ENCODE assay signal across 9 cellular contexts in the genomic region with DNA sequence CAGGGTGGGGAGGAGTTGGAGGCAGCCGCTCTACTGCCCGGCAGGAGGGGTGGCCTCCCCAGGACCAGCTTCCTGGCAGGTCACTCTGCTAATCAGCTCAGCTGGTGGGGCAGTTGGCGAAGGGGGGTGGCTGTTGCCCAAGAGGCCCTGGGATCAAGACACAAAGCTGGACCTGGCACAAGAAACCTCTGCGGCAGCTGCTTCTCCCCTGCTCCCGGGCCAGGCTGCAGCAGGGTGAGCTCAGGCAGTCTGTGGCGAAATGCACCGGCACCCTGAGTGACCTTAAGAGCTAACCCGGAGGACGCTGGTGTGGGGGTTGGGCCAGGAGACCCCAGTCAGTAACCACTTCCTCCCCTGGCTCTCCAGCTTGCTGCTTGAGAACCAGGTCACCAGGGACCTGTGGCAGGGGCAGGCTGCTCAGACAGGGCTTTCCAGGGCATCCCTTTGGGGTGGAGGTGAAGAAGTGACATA.
A peak's percentile ranks its signal among the peaks of the same experiment; 100 is the strongest.
DNase-seq lines count a peak whose midpoint lies in the region; ATAC-seq lines count a peak whose summit lies in the region.
"Had no signal": no experiment of that assay in that cellular context is flagged by ENCODE, and none has a peak within 500 bp of the region (broad histone marks: within the 10 kb centered on the region; RNA-seq: fewer than 3 reads in every experiment).

No MANE protein-coding gene starts in this region.

- peak; percentile 53 for DNase-seq in fibroblast of gingiva (ENCODE audit: low read depth)
- peak; percentile 33 for DNase-seq in retina
- no peak for DNase-seq in glomerular visceral epithelial cell (ENCODE audit: extremely low spot score)

- peak; percentile 44 for ATAC-seq in GM18861 (IDR thresholded peaks at IDR 0.05; ENCODE audit: unreplicated experiment)
- ATAC-seq in GM21390 (IDR thresholded peaks at IDR 0.05; ENCODE audit: unreplicated experiment) = no peak
- no peak for ATAC-seq in HG03442 (IDR thresholded peaks at IDR 0.05; ENCODE audit: unreplicated experiment)
- ATAC-seq in GM21367 (IDR thresholded peaks at IDR 0.05; ENCODE audit: unreplicated experiment) = no peak
- ATAC-seq: HCT116 had no signal

- H3K27me3 Mint-ChIP-seq in T-helper 1 cell treated with Interleukin-12 subunit alpha and Interleukin-12 subunit beta and Interleukin-4 antibody, amounts not matched to agents 30 μg/mL and 1 μg/mL, for 36 hours (ENCODE audit: low read depth) = no peaks in the 10 kb centered on the region

- peaks cover 73% of the 10 kb centered on the region for H3K4me1 Mint-ChIP-seq in T-helper 1 cell treated with Interleukin-12 subunit alpha and Interleukin-12 subunit beta and Interleukin-4 antibody, amounts not matched to agents 30 μg/mL and 1 μg/mL, for 36 hours (ENCODE audit: low read depth)

- no peak overlapping the region for H3K4me3 Mint-ChIP-seq in T-helper 1 cell treated with Interleukin-12 subunit alpha and Interleukin-12 subunit beta and Interleukin-4 antibody, amounts not matched to agents 30 μg/mL and 1 μg/mL, for 36 hours

- H3K27ac Mint-ChIP-seq in T-helper 1 cell treated with Interleukin-12 subunit alpha and Interleukin-12 subunit beta and Interleukin-4 antibody, amounts not matched to agents 30 μg/mL and 1 μg/mL, for 36 hours = peak overlapping the region; percentile 98

- no peaks in the 10 kb centered on the region for H3K9me3 Mint-ChIP-seq in T-helper 1 cell treated with Interleukin-12 subunit alpha and Interleukin-12 subunit beta and Interleukin-4 antibody, amounts not matched to agents 30 μg/mL and 1 μg/mL, for 36 hours

- peaks cover 5% of the 10 kb centered on the region for H3K36me3 Mint-ChIP-seq in T-helper 1 cell treated with Interleukin-12 subunit alpha and Interleukin-12 subunit beta and Interleukin-4 antibody, amounts not matched to agents 30 μg/mL and 1 μg/mL, for 36 hours (ENCODE audit: low read depth)
